Comparison of ENCODE assay signal across 8 cellular contexts in genomic region chrX:119468186-119468929, GRCh38. TPM values are rescaled to one million over a fixed set of nuclear protein-coding genes. Genes with fewer than 3 reads are reported as not detected.
DNase-seq lines count a peak whose midpoint lies in the region; ATAC-seq lines count a peak whose summit lies in the region.

SLC25A5 (plus strand) TSS chrX:119468444; CDS start chrX:119468516, 72 bp downstream.

- H3K4me1 ChIP-seq in CD4-positive, CD25-positive, alpha-beta regulatory T cell (ENCODE audit: control insufficient read depth, insufficient read depth, low read length, poor library complexity, severe bottlenecking): peaks cover 3% of the 10 kb centered on the region

- peaks cover 0 to 18% (median 9%) of the 10 kb centered on the region in 4 donors for H3K4me1 Mint-ChIP-seq in CD4-positive, CD25-positive, alpha-beta regulatory T cell
- H3K4me1 Mint-ChIP-seq in memory B cell: peaks cover 4% of the 10 kb centered on the region

- H3K27me3 Mint-ChIP-seq in CD4-positive, CD25-positive, alpha-beta regulatory T cell: no peaks in the 10 kb centered on the region
- no peaks in the 10 kb centered on the region for H3K27me3 Mint-ChIP-seq in memory B cell

- H3K9me3 ChIP-seq in CD4-positive, CD25-positive, alpha-beta regulatory T cell (ENCODE audit: control insufficient read depth in 2 of 2, low read length in 2 of 2): no peaks in the 10 kb centered on the region

- H3K36me3 ChIP-seq in CD4-positive, CD25-positive, alpha-beta regulatory T cell (ENCODE audit: control insufficient read depth, insufficient read depth, low read length): peaks cover 14% of the 10 kb centered on the region

- peak within 1 kb of the TSS; percentile 90 to 97 (median 92) for H3K4me3 Mint-ChIP-seq in CD4-positive, CD25-positive, alpha-beta regulatory T cell
- H3K4me3 Mint-ChIP-seq in memory B cell: peak within 1 kb of the TSS; percentile 91

- no peaks in the 10 kb centered on the region for H3K27me3 ChIP-seq in CD4-positive, CD25-positive, alpha-beta regulatory T cell (ENCODE audit: control insufficient read depth, insufficient read depth, low read length)

- no peaks in the 10 kb centered on the region for H3K9me3 Mint-ChIP-seq in CD4-positive, CD25-positive, alpha-beta regulatory T cell
- H3K9me3 Mint-ChIP-seq in memory B cell: no peaks in the 10 kb centered on the region

- H3K27ac ChIP-seq in CD4-positive, CD25-positive, alpha-beta regulatory T cell (ENCODE audit: insufficient read depth, low read length, poor library complexity, severe bottlenecking): peak within 1 kb of the TSS; percentile 95

- peaks cover 9% of the 10 kb centered on the region for H3K36me3 Mint-ChIP-seq in CD4-positive, CD25-positive, alpha-beta regulatory T cell
- peaks cover 3% of the 10 kb centered on the region for H3K36me3 Mint-ChIP-seq in memory B cell

- DNase-seq in CD4-positive, CD25-positive, alpha-beta regulatory T cell: peak; percentile 77 to 88 (median 81)
- peak; percentile 67 for DNase-seq in NCI-H82 treated with DMSO at 0.1 percent for 48 hours (lab: John Stamatoyannopoulos, UW; ENCODE audit: unreplicated experiment)
- DNase-seq in activated CD8-positive, alpha-beta memory T cell treated with anti-CD3 and anti-CD28 coated beads for 24 hours: peak; percentile 89
- peak; percentile 69 for DNase-seq in effector CD4-positive, alpha-beta T cell
- DNase-seq in memory B cell (ENCODE audit: low spot score in 2 of 2): peak; percentile 71 to 78
- DNase-seq in stimulated activated CD8-positive, alpha-beta memory T cell treated with anti-CD3 and anti-CD28 coated beads, Interleukin-12 subunit alpha, Interleukin-12 subunit beta, amount 100 ng/mL, for 24 hours (ENCODE audit: extremely low read depth): peak; percentile 57

- peak; percentile 86 to 91 for ATAC-seq in CD4-positive, CD25-positive, alpha-beta regulatory T cell (ENCODE audit: low read depth in 2 of 2)
- peak; percentile 88 for ATAC-seq in GM19397 (IDR thresholded peaks at IDR 0.05; ENCODE audit: unreplicated experiment)
- ATAC-seq in HG03565 (IDR thresholded peaks at IDR 0.05; ENCODE audit: unreplicated experiment): peak; percentile 66
- peak; percentile 79 for ATAC-seq in memory B cell (ENCODE audit: low read depth)

- H3K27ac Mint-ChIP-seq in CD4-positive, CD25-positive, alpha-beta regulatory T cell: peak within 1 kb of the TSS; percentile 85 to 94 (median 93)
- H3K27ac Mint-ChIP-seq in memory B cell: peak within 1 kb of the TSS; percentile 97

- peak within 1 kb of the TSS; percentile 66 for H3K4me3 ChIP-seq in CD4-positive, CD25-positive, alpha-beta regulatory T cell (ENCODE audit: low read depth, low read length)

RNA-seq across cellular contexts. Expression of gene SLC25A5, which starts in this region (rescaled TPM):
- total RNA-seq in CD4-positive, CD25-positive, alpha-beta regulatory T cell: 165 TPM
- polyA plus RNA-seq in CD4-positive, CD25-positive, alpha-beta regulatory T cell: 100 to 1,000 TPM; 236 to 336 (median 273) TPM

Comparison
In these comparisons a context has a peak if more than half of its experiments do, and no peak if none do; other contexts are left out.
1. Peak in every context shown above with its lines: DNase-seq, ATAC-seq, H3K4me3 ChIP-seq and H3K27ac ChIP-seq.